Comparison of ENCODE assay signal across 13 cellular contexts in genomic region chr13:100984349-100984748, GRCh38.
"Had no signal": no experiment of that assay in that cellular context is flagged by ENCODE, and none has a peak within 500 bp of the region (broad histone marks: within the 10 kb centered on the region; RNA-seq: fewer than 3 reads in every experiment).

No MANE protein-coding gene starts in this region.

- H3K4me3 Mint-ChIP-seq: activated CD4-positive, alpha-beta T cell treated with anti-CD3 and anti-CD28 coated beads for 36 hours; activated naive CD8-positive, alpha-beta T cell; endodermal cell; stimulated activated naive B cell treated with anti-CD40 and anti-IgM and Interleukin-4, amounts not matched to agents 10 μg/mL and 1 μg/mL and 100 μg/mL, for 72 hours; WTC11 had no signal

- H3K4me1 Mint-ChIP-seq: activated CD4-positive, alpha-beta T cell treated with anti-CD3 and anti-CD28 coated beads for 36 hours; stimulated activated naive B cell treated with anti-CD40 and anti-IgM and Interleukin-4, amounts not matched to agents 10 μg/mL and 1 μg/mL and 100 μg/mL, for 72 hours had no signal

- H3K27ac Mint-ChIP-seq: activated CD4-positive, alpha-beta T cell treated with anti-CD3 and anti-CD28 coated beads for 36 hours; activated naive CD8-positive, alpha-beta T cell; endodermal cell; stimulated activated naive B cell treated with anti-CD40 and anti-IgM and Interleukin-4, amounts not matched to agents 10 μg/mL and 1 μg/mL and 100 μg/mL, for 72 hours; WTC11 had no signal

- H3K27me3 Mint-ChIP-seq: stimulated activated naive B cell treated with anti-CD40 and anti-IgM and Interleukin-4, amounts not matched to agents 10 μg/mL and 1 μg/mL and 100 μg/mL, for 72 hours had no signal

- H3K9me3 Mint-ChIP-seq: stimulated activated naive B cell treated with anti-CD40 and anti-IgM and Interleukin-4, amounts not matched to agents 10 μg/mL and 1 μg/mL and 100 μg/mL, for 72 hours had no signal

- ATAC-seq: activated CD4-positive, alpha-beta T cell treated with anti-CD3 and anti-CD28 coated beads for 36 hours; foreskin keratinocyte; heart left ventricle; stimulated activated naive B cell treated with anti-CD40 and anti-IgM and Interleukin-4, amounts not matched to agents 10 μg/mL and 1 μg/mL and 100 μg/mL, for 72 hours; WTC11 had no signal

- DNase-seq: activated CD4-positive, alpha-beta T cell treated with anti-CD3 and anti-CD28 coated beads for 36 hours; activated CD4-positive, alpha-beta T cell treated with anti-CD3 and anti-CD28 coated beads, Interleukin-2, amount 50 U/mL, for 48 hours; activated gamma-delta T cell treated with Interleukin-2 at 50 U/mL for 16 hours; colonic mucosa; endodermal cell; heart left ventricle; left ventricle myocardium inferior; occipital lobe; posterior cingulate gyrus; stimulated activated naive B cell treated with anti-CD40 and anti-IgM and Interleukin-4, amounts not matched to agents 10 μg/mL and 1 μg/mL and 100 μg/mL, for 72 hours had no signal
